In genomic region chr7:75647709-75648438, GRCh38 we compare ENCODE assay signal across 1 cellular context.
TF ChIP-seq lines count a peak whose summit lies in the region.

No MANE protein-coding gene starts in this region.

TF ChIP-seq in K562, 482 proteins besides CTCF, POLR2A, EP300 and RAD21:
- no peak for TF ChIP-seq TCF7 (IDR thresholded peaks at IDR 0.05; ENCODE audit: borderline replicate concordance)
- TF ChIP-seq CBX3 (IDR thresholded peaks at IDR 0.05; ENCODE audit: borderline replicate concordance in 1 of 2, low read length in 2 of 2): peak in 1 of 2 experiments; percentile 62; a peak in 1 of 3 replicates
- no peak for TF ChIP-seq FOXP1 (CRISPR knock-in tag; IDR thresholded peaks at IDR 0.05)
- no peak for TF ChIP-seq KDM4B (IDR thresholded peaks at IDR 0.05; ENCODE audit: borderline replicate concordance in 2 of 2, low read depth in 1 of 2)
- no peak for TF ChIP-seq MXI1 (IDR thresholded peaks at IDR 0.05; ENCODE audit: low read depth, low read length)
- no peak for TF ChIP-seq TRIM28 (IDR thresholded peaks at IDR 0.05)
- 0 out of 2 replicates have a peak, but pooled peaks have one; percentile 42 for TF ChIP-seq NKRF (IDR thresholded peaks at IDR 0.05; ENCODE audit: borderline replicate concordance)
- no peak for TF ChIP-seq TEAD1 (CRISPR knock-in tag; IDR thresholded peaks at IDR 0.05)
- TF ChIP-seq, protein P1, sequence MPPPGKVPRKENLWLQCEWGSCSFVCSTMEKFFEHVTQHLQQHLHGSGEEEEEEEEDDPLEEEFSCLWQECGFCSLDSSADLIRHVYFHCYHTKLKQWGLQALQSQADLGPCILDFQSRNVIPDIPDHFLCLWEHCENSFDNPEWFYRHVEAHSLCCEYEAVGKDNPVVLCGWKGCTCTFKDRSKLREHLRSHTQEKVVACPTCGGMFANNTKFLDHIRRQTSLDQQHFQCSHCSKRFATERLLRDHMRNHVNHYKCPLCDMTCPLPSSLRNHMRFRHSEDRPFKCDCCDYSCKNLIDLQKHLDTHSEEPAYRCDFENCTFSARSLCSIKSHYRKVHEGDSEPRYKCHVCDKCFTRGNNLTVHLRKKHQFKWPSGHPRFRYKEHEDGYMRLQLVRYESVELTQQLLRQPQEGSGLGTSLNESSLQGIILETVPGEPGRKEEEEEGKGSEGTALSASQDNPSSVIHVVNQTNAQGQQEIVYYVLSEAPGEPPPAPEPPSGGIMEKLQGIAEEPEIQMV (tag; conservative IDR thresholded peaks at IDR 0.05; ENCODE audit: low read depth): no peak
- no peak for TF ChIP-seq SMC3 (conservative IDR thresholded peaks at IDR 0.05; ENCODE audit: insufficient read depth, low read depth, low read length)
- TF ChIP-seq FIP1L1 (IDR thresholded peaks at IDR 0.05; ENCODE audit: low read depth, low read length, poor library complexity, severe bottlenecking): no peak
- TF ChIP-seq TRIM24 (IDR thresholded peaks at IDR 0.05): peak; percentile 63 to 70; a peak in 1 of 4 replicates
- TF ChIP-seq SNIP1 (IDR thresholded peaks at IDR 0.05; ENCODE audit: low read depth): peak; percentile 56
- TF ChIP-seq NBN (IDR thresholded peaks at IDR 0.05; ENCODE audit: low read depth): peak; percentile 81
- TF ChIP-seq MIER1 (IDR thresholded peaks at IDR 0.05; ENCODE audit: low read depth): 0 out of 2 replicates have a peak, but pooled peaks have one; percentile 53
- peak; percentile 73; the same call in 1 of the 2 replicates for TF ChIP-seq DPF2 (IDR thresholded peaks at IDR 0.05)
- no peak for TF ChIP-seq ILF3 (IDR thresholded peaks at IDR 0.05; ENCODE audit: borderline replicate concordance)
- TF ChIP-seq ZNF764 (CRISPR knock-in tag; IDR thresholded peaks at IDR 0.05; ENCODE audit: low read depth): 0 out of 2 replicates have a peak, but pooled peaks have one; percentile 14
- 0 out of 2 replicates have a peak, but pooled peaks have one; percentile 42 for TF ChIP-seq BCOR (IDR thresholded peaks at IDR 0.05)
- no peak for TF ChIP-seq SIN3B (IDR thresholded peaks at IDR 0.05; ENCODE audit: low read depth)
- TF ChIP-seq TOE1 (IDR thresholded peaks at IDR 0.05; ENCODE audit: borderline replicate concordance): peak; percentile 41; the same call in 1 of the 2 replicates
- TF ChIP-seq TOE1 (CRISPR knock-in tag; IDR thresholded peaks at IDR 0.05; ENCODE audit: borderline replicate concordance, low read depth): no peak
- TF ChIP-seq HBP1 (CRISPR knock-in tag; IDR thresholded peaks at IDR 0.05): no peak
- 0 out of 2 replicates have a peak, but pooled peaks have one; percentile 80 for TF ChIP-seq HLTF (IDR thresholded peaks at IDR 0.05)
- no peak for TF ChIP-seq TCF7L2 (IDR thresholded peaks at IDR 0.05; ENCODE audit: low read depth, low read length)
- no peak for TF ChIP-seq HDAC8 (tag; IDR thresholded peaks at IDR 0.05)
- peak in 1 of 2 experiments; percentile 19; a peak in 1 of 4 replicates for TF ChIP-seq KDM1A (IDR thresholded peaks at IDR 0.05)
- peak in 1 of 2 experiments; percentile 90; a peak in 2 of 4 replicates for TF ChIP-seq ARNT (IDR thresholded peaks at IDR 0.05)
- TF ChIP-seq MED1 (CRISPR knock-in tag; IDR thresholded peaks at IDR 0.05; ENCODE audit: borderline replicate concordance): 0 out of 2 replicates have a peak, but pooled peaks have one; percentile 37
- TF ChIP-seq SETDB1 (IDR thresholded peaks at IDR 0.05; ENCODE audit: low read length): no peak
- TF ChIP-seq FOXJ2 (tag; IDR thresholded peaks at IDR 0.05): no peak
- TF ChIP-seq MTA1 (IDR thresholded peaks at IDR 0.05; ENCODE audit: borderline replicate concordance): peak; percentile 57; the same call in 1 of the 2 replicates
- no peak for TF ChIP-seq PRMT5 (CRISPR knock-in tag; IDR thresholded peaks at IDR 0.05)
- TF ChIP-seq, protein P2, sequence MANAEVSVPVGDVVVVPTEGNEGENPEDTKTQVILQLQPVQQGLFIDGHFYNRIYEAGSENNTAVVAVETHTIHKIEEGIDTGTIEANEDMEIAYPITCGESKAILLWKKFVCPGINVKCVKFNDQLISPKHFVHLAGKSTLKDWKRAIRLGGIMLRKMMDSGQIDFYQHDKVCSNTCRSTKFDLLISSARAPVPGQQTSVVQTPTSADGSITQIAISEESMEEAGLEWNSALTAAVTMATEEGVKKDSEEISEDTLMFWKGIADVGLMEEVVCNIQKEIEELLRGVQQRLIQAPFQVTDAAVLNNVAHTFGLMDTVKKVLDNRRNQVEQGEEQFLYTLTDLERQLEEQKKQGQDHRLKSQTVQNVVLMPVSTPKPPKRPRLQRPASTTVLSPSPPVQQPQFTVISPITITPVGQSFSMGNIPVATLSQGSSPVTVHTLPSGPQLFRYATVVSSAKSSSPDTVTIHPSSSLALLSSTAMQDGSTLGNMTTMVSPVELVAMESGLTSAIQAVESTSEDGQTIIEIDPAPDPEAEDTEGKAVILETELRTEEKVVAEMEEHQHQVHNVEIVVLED (CRISPR knock-in tag; IDR thresholded peaks at IDR 0.05): no peak
- TF ChIP-seq ETS2 (tag; IDR thresholded peaks at IDR 0.05; ENCODE audit: borderline replicate concordance, poor library complexity, severe bottlenecking): no peak
- TF ChIP-seq NEUROD1 (IDR thresholded peaks at IDR 0.05; ENCODE audit: borderline replicate concordance, low read depth, low read length, partially characterized antibody): no peak
- TF ChIP-seq TAF15 (IDR thresholded peaks at IDR 0.05; ENCODE audit: low read depth, low read length): no peak
- TF ChIP-seq POLR3G (IDR thresholded peaks at IDR 0.05; ENCODE audit: extremely low read depth, insufficient read length, insufficient replicate concordance): no peak
- no peak for TF ChIP-seq RBFOX2 (IDR thresholded peaks at IDR 0.05; ENCODE audit: low read depth, low read length)
